Comparison of ENCODE assay signal across 29 cellular contexts in genomic region chr2:33126552-33126951, GRCh38.
DNase-seq lines count a peak whose midpoint lies in the region; ATAC-seq, FAIRE-seq and TF ChIP-seq lines count a peak whose summit lies in the region.
"Had no signal": no experiment of that assay in that cellular context is flagged by ENCODE, and none has a peak within 500 bp of the region (broad histone marks: within the 10 kb centered on the region; RNA-seq: fewer than 3 reads in every experiment).

No MANE protein-coding gene starts in this region.

- H2BK20ac ChIP-seq in H9 (ENCODE audit: low read depth, low read length, poor library complexity, severe bottlenecking) = no peak overlapping the region

- H3K36me3 Mint-ChIP-seq in H9 (ENCODE audit: insufficient read depth in 1 of 3, low read depth in 3 of 3) = peaks cover 0 to 2% (median 0%) of the 10 kb centered on the region in 3 experiments; a peak in 1 of 7 replicates
- H3K36me3 Mint-ChIP-seq: activated naive CD8-positive, alpha-beta T cell treated with anti-CD3 and anti-CD28 coated beads for 36 hours; CD8-positive, alpha-beta memory T cell; naive thymus-derived CD4-positive, alpha-beta T cell had no signal

- H3K56ac ChIP-seq in H9 (ENCODE audit: insufficient read length, low read depth, low read length) = no peak overlapping the region

- H3K4me3 Mint-ChIP-seq in H9 = no peak overlapping the region
- H3K4me3 Mint-ChIP-seq: activated B cell treated with CpG ODN at 0.5 μM for 24 hours; activated naive CD8-positive, alpha-beta T cell treated with anti-CD3 and anti-CD28 coated beads for 36 hours; CD8-positive, alpha-beta memory T cell; naive thymus-derived CD4-positive, alpha-beta T cell; type B pancreatic cell had no signal

- H2AK5ac ChIP-seq in H9 (ENCODE audit: insufficient read length, low read length) (no peak overlapping the region), mesenchymal stem cell (ENCODE audit: low read length, severe bottlenecking) (no peak overlapping the region)

- TF ChIP-seq CTCF in H9 (conservative IDR thresholded peaks at IDR 0.05) (peak; percentile 63), K562 (IDR thresholded peaks at IDR 0.05 in 2 of 3, conservative IDR thresholded peaks at IDR 0.05 in 1 of 3; ENCODE audit: insufficient read depth in 2 of 3, low read depth in 1 of 3, low read length in 3 of 3) (peak in 2 of 3 experiments; percentile 26 to 32; a peak in 2 of 6 replicates), gastroesophageal sphincter (IDR thresholded peaks at IDR 0.05) (no peak)

- TF ChIP-seq RAD21 in K562 (CRISPR knock-in tag; conservative IDR thresholded peaks at IDR 0.05 in 1 of 2, IDR thresholded peaks at IDR 0.05 in 1 of 2) = 0 out of 4 replicates have a peak, but pooled peaks of 1 of the 2 experiments have one; percentile 11

- no peaks in the 10 kb centered on the region for H3K36me3 ChIP-seq in ACC112 (ENCODE audit: insufficient read depth, low read length)
- no peaks in the 10 kb centered on the region for H3K36me3 ChIP-seq in K562 (ENCODE audit: control insufficient read depth, insufficient read depth, low read length)
- no peaks in the 10 kb centered on the region for H3K36me3 ChIP-seq in mesenchymal stem cell (ENCODE audit: control insufficient read depth in 1 of 2, insufficient read depth in 2 of 2, low read depth in 1 of 2, low read length in 2 of 2)
- H3K36me3 ChIP-seq in gastroesophageal sphincter = no peaks in the 10 kb centered on the region
- H3K36me3 ChIP-seq: sigmoid colon had no signal

- H3K27ac Mint-ChIP-seq in H9 = no peak overlapping the region
- H3K27ac Mint-ChIP-seq: activated B cell treated with CpG ODN at 0.5 μM for 24 hours; activated naive CD8-positive, alpha-beta T cell treated with anti-CD3 and anti-CD28 coated beads for 36 hours; activated T-helper 2 cell treated with anti-CD3 and anti-CD28 coated beads, Interferon-gamma antibody, Interleukin-2, Interleukin-4, amounts not matched to agents 10 μg/mL and 5 μg/mL and 100 μg/mL, durations not matched to agents 14 hours and 24 hours and 36 hours; naive thymus-derived CD4-positive, alpha-beta T cell; type B pancreatic cell had no signal

- TF ChIP-seq EP300 in K562 (IDR thresholded peaks at IDR 0.05; ENCODE audit: low read length) = no peak
- TF ChIP-seq EP300 in gastroesophageal sphincter (IDR thresholded peaks at IDR 0.05) = no peak

- H3K4me3 ChIP-seq in ACC112 (ENCODE audit: low read depth, low read length) = no peak overlapping the region
- H3K4me3 ChIP-seq in K562 = no peak overlapping the region
- no peak overlapping the region for H3K4me3 ChIP-seq in mesenchymal stem cell (ENCODE audit: insufficient read depth in 1 of 2, low read depth in 1 of 2, low read length in 2 of 2)
- H3K4me3 ChIP-seq in gastroesophageal sphincter = no peak overlapping the region
- H3K4me3 ChIP-seq: sigmoid colon had no signal

- POLR2A ChIA-PET in K562 (lab: Yijun Ruan, JAX) = no interaction called here

- in situ Hi-C loops in K562 (cut with MboI) = no loop called here

- H4K8ac ChIP-seq in H9 (replicated peaks; ENCODE audit: insufficient read length, low read depth, low read length) (no peak overlapping the region), mesenchymal stem cell (ENCODE audit: low read length) (no peak overlapping the region)

- no peaks in the 10 kb centered on the region for H3K27me3 ChIP-seq in ACC112 (ENCODE audit: insufficient read depth, low read length)
- no peaks in the 10 kb centered on the region for H3K27me3 ChIP-seq in H9 (ENCODE audit: insufficient read depth, low read length)
- no peaks in the 10 kb centered on the region for H3K27me3 ChIP-seq in K562 (ENCODE audit: control insufficient read depth in 2 of 2, insufficient read depth in 2 of 2, low read length in 2 of 2)
- H3K27me3 ChIP-seq in mesenchymal stem cell (ENCODE audit: control insufficient read depth in 1 of 2, insufficient read depth in 1 of 2, low read length in 2 of 2) = no peaks in the 10 kb centered on the region
- H3K27me3 ChIP-seq in gastroesophageal sphincter = no peaks in the 10 kb centered on the region
- H3K27me3 ChIP-seq: sigmoid colon had no signal

- H3K4ac ChIP-seq in H9 (ENCODE audit: low read depth, low read length) (no peak overlapping the region), mesenchymal stem cell (ENCODE audit: low read depth in 1 of 2, low read length in 2 of 2) (no peak overlapping the region)

- H3K27ac ChIP-seq in ACC112 (ENCODE audit: low read depth, low read length) (peak overlapping the region; percentile 69), H9 (ENCODE audit: insufficient read length, low read depth, low read length) (no peak overlapping the region), K562 (ENCODE audit: extremely low read depth, low read depth, low read length) (no peak overlapping the region), mesenchymal stem cell (ENCODE audit: low read length, poor library complexity, severe bottlenecking) (no peak overlapping the region), gastroesophageal sphincter (no peak overlapping the region)
- H3K27ac ChIP-seq: KMS-11, parathyroid adenoma, sigmoid colon had no signal

- intact Hi-C loops in K562 (cut with micrococcal nuclease) = no loop called here

- H3K79me2 ChIP-seq in ACC112 (ENCODE audit: control insufficient read depth, insufficient read depth, low read length, unreplicated experiment) (no peaks in the 10 kb centered on the region), H9 (ENCODE audit: insufficient read depth, low read length) (no peaks in the 10 kb centered on the region), K562 (ENCODE audit: control insufficient read depth, insufficient read depth, low read length) (no peaks in the 10 kb centered on the region)
- H3K79me2 ChIP-seq: parathyroid adenoma had no signal

- H3T11ph ChIP-seq in H9 (ENCODE audit: low read length) = no peak overlapping the region

- no peak overlapping the region for H3K4me2 ChIP-seq in H9 (ENCODE audit: insufficient read depth, insufficient read length, low read length)
- no peak overlapping the region for H3K4me2 ChIP-seq in K562 (ENCODE audit: insufficient read depth, low read length)
- no peak overlapping the region for H3K4me2 ChIP-seq in mesenchymal stem cell (ENCODE audit: low read length, poor library complexity, severe bottlenecking)
- H3K4me2 ChIP-seq: KMS-11 had no signal

- no peaks in the 10 kb centered on the region for H3K9me3 Mint-ChIP-seq in H9
- H3K9me3 Mint-ChIP-seq: activated B cell treated with CpG ODN at 0.5 μM for 24 hours; activated naive CD8-positive, alpha-beta T cell treated with anti-CD3 and anti-CD28 coated beads for 36 hours; activated T-helper 2 cell treated with anti-CD3 and anti-CD28 coated beads, Interferon-gamma antibody, Interleukin-2, Interleukin-4, amounts not matched to agents 10 μg/mL and 5 μg/mL and 100 μg/mL, durations not matched to agents 14 hours and 24 hours and 36 hours; type B pancreatic cell had no signal

- H3K79me1 ChIP-seq in H9 (ENCODE audit: insufficient read depth, low read depth, low read length, poor library complexity, severe bottlenecking) (no peaks in the 10 kb centered on the region), mesenchymal stem cell (replicated peaks; ENCODE audit: low read length, poor library complexity, severe bottlenecking) (no peaks in the 10 kb centered on the region)

- H2BK12ac ChIP-seq in H9 (ENCODE audit: insufficient read length, low read depth, low read length) (no peak overlapping the region), mesenchymal stem cell (ENCODE audit: low read length in 2 of 2) (no peak overlapping the region)

- H3K18ac ChIP-seq in H9 (ENCODE audit: insufficient read length, low read depth, low read length) (no peak overlapping the region), mesenchymal stem cell (ENCODE audit: low read depth in 1 of 2, low read length in 2 of 2) (no peak overlapping the region)

- no peaks in the 10 kb centered on the region for H3K27me3 Mint-ChIP-seq in H9 (ENCODE audit: low read depth)
- H3K27me3 Mint-ChIP-seq: activated B cell treated with CpG ODN at 0.5 μM for 24 hours, type B pancreatic cell had no signal

- no peak overlapping the region for H2BK5ac ChIP-seq in H9 (ENCODE audit: insufficient read length, low read length)
- no peak overlapping the region for H2BK5ac ChIP-seq in mesenchymal stem cell (ENCODE audit: low read depth, low read length, poor library complexity, severe bottlenecking)

- H3K9me1 ChIP-seq in K562 (ENCODE audit: control insufficient read depth, insufficient read depth, low read length) = no peaks in the 10 kb centered on the region

- CTCF ChIA-PET in K562 (lab: Yijun Ruan, JAX; ENCODE audit: low intra/inter-chr PET ratio) = no interaction called here

- H3K23me2 ChIP-seq in H9 (ENCODE audit: insufficient read length, low read depth, low read length, poor library complexity, severe bottlenecking) = no peaks in the 10 kb centered on the region

- H3K4me1 Mint-ChIP-seq in H9 = no peaks in the 10 kb centered on the region
- H3K4me1 Mint-ChIP-seq: activated B cell treated with CpG ODN at 0.5 μM for 24 hours; activated naive CD8-positive, alpha-beta T cell treated with anti-CD3 and anti-CD28 coated beads for 36 hours; CD8-positive, alpha-beta memory T cell; naive thymus-derived CD4-positive, alpha-beta T cell had no signal

- FAIRE-seq in K562 (lab: Jason Lieb, UNC) = no peak
- FAIRE-seq: H54 had no signal

- no peak overlapping the region for H2BK120ac ChIP-seq in H9 (ENCODE audit: low read depth, low read length, poor library complexity, severe bottlenecking)
- no peak overlapping the region for H2BK120ac ChIP-seq in mesenchymal stem cell (ENCODE audit: low read depth, low read length)

- TF ChIP-seq POLR2A in K562 (conservative IDR thresholded peaks at IDR 0.05) = no peak
- TF ChIP-seq POLR2A in gastroesophageal sphincter (IDR thresholded peaks at IDR 0.05) = no peak

- H2BK15ac ChIP-seq in H9 (ENCODE audit: low read depth, low read length) (no peak overlapping the region), mesenchymal stem cell (ENCODE audit: low read depth, poor library complexity, severe bottlenecking) (no peak overlapping the region)

- H4K91ac ChIP-seq in H9 (ENCODE audit: insufficient read length, low read depth, low read length) (no peak overlapping the region), mesenchymal stem cell (ENCODE audit: low read length) (no peak overlapping the region)

- H3K9ac ChIP-seq in H9 (ENCODE audit: extremely low read depth, insufficient read length, low read length) (no peak overlapping the region), K562 (ENCODE audit: insufficient read depth in 1 of 2, low read depth in 2 of 2, low read length in 2 of 2) (no peak overlapping the region), mesenchymal stem cell (ENCODE audit: low read length) (peak overlapping the region; percentile 20)
- H3K9ac ChIP-seq: KMS-11, parathyroid adenoma had no signal

- ATAC-seq in K562 (no peak), gastroesophageal sphincter (no peak), HG02885 (IDR thresholded peaks at IDR 0.05; ENCODE audit: poor library complexity, unreplicated experiment) (no peak)
- ATAC-seq: left lobe of liver; naive thymus-derived CD4-positive, alpha-beta T cell had no signal

- H2AFZ ChIP-seq in ACC112 (ENCODE audit: low read length, unreplicated experiment) (no peak overlapping the region), H9 (ENCODE audit: low read length) (no peak overlapping the region), K562 (ENCODE audit: low read depth, low read length) (no peak overlapping the region), mesenchymal stem cell (ENCODE audit: low read depth, low read length) (no peak overlapping the region)
- H2AFZ ChIP-seq: parathyroid adenoma had no signal

- no CpG with 5 or more reads among the region's 1 CpG for WGBS in H9 (ENCODE audit: extremely low coverage, insufficient read length, low lambda C conversion rate)
- 67% methylated on average over 1 of the region's 1 CpG for WGBS in K562 (ENCODE audit: insufficient coverage, low coverage, missing lambda C conversion rate)
- 100% methylated on average over 1 of the region's 1 CpG for WGBS in mesenchymal stem cell
- 87 to 91% methylated on average over 1 of the region's 1 CpG for WGBS in gastroesophageal sphincter (ENCODE audit: low coverage in 1 of 2), 2 donors

- BruUV-seq in K562 (replicated peaks; lab: Mats Ljungman, UMichigan) = no TSS peak

- DNase-seq in H9 (no peak), K562 (ENCODE audit: extremely low read depth in 1 of 4, low spot score in 3 of 4) (peak in 1 of 4 experiments; percentile 21), mesenchymal stem cell (no peak), Kasumi-1 (lab: John Stamatoyannopoulos, UW) (no peak), hippocampal formation (lab: John Stamatoyannopoulos, UW) (no peak)
- DNase-seq: activated B cell treated with CpG ODN at 0.5 μM for 24 hours; activated CD4-positive, alpha-beta T cell treated with anti-CD3 and anti-CD28 coated beads, Interleukin-2, amount 50 U/mL, for 4 hours; activated CD8-positive, alpha-beta memory T cell treated with anti-CD3 and anti-CD28 coated beads, Interleukin-2, amount 50 U/mL, for 4 hours; activated naive CD8-positive, alpha-beta T cell treated with anti-CD3 and anti-CD28 coated beads for 36 hours; CD8-positive, alpha-beta memory T cell; cortex of kidney; DND-41; head of caudate nucleus; naive thymus-derived CD4-positive, alpha-beta T cell; NCI-H1694; NCI-H2171 treated with DMSO at 0.1 percent for 48 hours; NCI-H526; sigmoid colon; stimulated activated CD8-positive, alpha-beta memory T cell treated with anti-CD3 and anti-CD28 coated beads, Interleukin-4, amount 100 ng/mL, for 48 hours; T-helper 9 cell had no signal

- H3K4me1 ChIP-seq in ACC112 (ENCODE audit: control insufficient read depth, insufficient read depth, low read length, unreplicated experiment) (peaks cover 36% of the 10 kb centered on the region), H9 (ENCODE audit: insufficient read depth, low read length) (no peaks in the 10 kb centered on the region), K562 (replicated peaks in 1 of 2; ENCODE audit: control insufficient read depth in 2 of 2, insufficient read depth in 2 of 2, low read length in 2 of 2) (peaks cover 0 to 18% of the 10 kb centered on the region in 2 experiments; a peak in 3 of 5 replicates), mesenchymal stem cell (ENCODE audit: control insufficient read depth, insufficient read depth, low read depth, low read length) (peaks cover 3% of the 10 kb centered on the region), gastroesophageal sphincter (peaks cover 2 to 19% (median 5%) of the 10 kb centered on the region in 3 donors)
- H3K4me1 ChIP-seq: parathyroid adenoma had no signal

- no peak overlapping the region for H4K5ac ChIP-seq in H9 (ENCODE audit: insufficient read length, low read depth, low read length)

- H3K9me3 ChIP-seq in H9 (ENCODE audit: control insufficient read depth, low read depth, low read length) = no peaks in the 10 kb centered on the region
- H3K9me3 ChIP-seq in K562 (replicated peaks; ENCODE audit: control insufficient read depth, insufficient read depth, low read depth, low read length) = no peaks in the 10 kb centered on the region
- H3K9me3 ChIP-seq in mesenchymal stem cell (ENCODE audit: control insufficient read depth, low read length) = no peaks in the 10 kb centered on the region
- no peaks in the 10 kb centered on the region for H3K9me3 ChIP-seq in gastroesophageal sphincter
- H3K9me3 ChIP-seq: sigmoid colon had no signal

- no peak overlapping the region for H3K23ac ChIP-seq in H9 (ENCODE audit: insufficient read length, low read depth, low read length)
- H3K23ac ChIP-seq in mesenchymal stem cell (ENCODE audit: low read length in 2 of 2) = no peak overlapping the region

- H3K14ac ChIP-seq in H9 (ENCODE audit: insufficient read depth, low read length) (no peak overlapping the region), mesenchymal stem cell (ENCODE audit: low read length in 2 of 2) (no peak overlapping the region)

- H4K20me1 ChIP-seq in H9 (ENCODE audit: control insufficient read depth, insufficient read depth, insufficient read length) = no peaks in the 10 kb centered on the region
- no peaks in the 10 kb centered on the region for H4K20me1 ChIP-seq in K562 (replicated peaks; ENCODE audit: control insufficient read depth, insufficient read depth, low read length)

Comparison
In these comparisons a context has a peak if more than half of its experiments do, and no peak if none do; other contexts are left out.
1. CTCF ChIP-seq: peak in H9 (single experiment) and K562 (2 of 3); none in gastroesophageal sphincter (0 of 4).